In genomic region chr7:65496697-65497096, GRCh38 we compare ENCODE assay signal across 3 cellular contexts.
DNase-seq lines count a peak whose midpoint lies in the region; ATAC-seq, FAIRE-seq and TF ChIP-seq lines count a peak whose summit lies in the region.
"Not testable (repeated sequence)": the region's sequence is repeated elsewhere in the genome, so short reads cannot be mapped to it uniquely, and the experiment has no call there.

No MANE protein-coding gene starts in this region.

- not testable (repeated sequence) for H3K9me2 ChIP-seq in DOHH2 (replicated peaks; ENCODE audit: control insufficient read depth, low read length)

- H3K4me2 ChIP-seq in DOHH2 (ENCODE audit: low read length) = peak overlapping the region; percentile 11; the same call in 1 of the 2 replicates
- not testable (repeated sequence) for H3K4me2 ChIP-seq in K562 (ENCODE audit: insufficient read depth, low read length); HepG2 (ENCODE audit: low read depth, low read length)

- H2AFZ ChIP-seq in K562 (ENCODE audit: low read depth, low read length); HepG2 (ENCODE audit: low read length): not testable (repeated sequence)

- not testable (repeated sequence) for H3K27me3 ChIP-seq in DOHH2 (ENCODE audit: control insufficient read depth, low read length); K562 (ENCODE audit: control insufficient read depth in 2 of 2, insufficient read depth in 2 of 2, low read length in 2 of 2); HepG2 (ENCODE audit: control insufficient read depth in 1 of 2, insufficient read depth in 2 of 2, low read length in 2 of 2)

- TF ChIP-seq POLR2A in K562 (conservative IDR thresholded peaks at IDR 0.05); HepG2 (IDR thresholded peaks at IDR 0.05; ENCODE audit: insufficient read depth in 1 of 2, low read depth in 2 of 2, low read length in 2 of 2): not testable (repeated sequence)

- not testable (repeated sequence) for H3F3A ChIP-seq in DOHH2 (ENCODE audit: control insufficient read depth, insufficient read depth)

- H3K9me3 ChIP-seq in DOHH2 (ENCODE audit: control insufficient read depth, insufficient read depth, low read length); K562 (replicated peaks; ENCODE audit: control insufficient read depth, insufficient read depth, low read depth, low read length); HepG2 (ENCODE audit: low read length): not testable (repeated sequence)

- TF ChIP-seq RAD21 in K562 (CRISPR knock-in tag; conservative IDR thresholded peaks at IDR 0.05 in 1 of 2, IDR thresholded peaks at IDR 0.05 in 1 of 2); HepG2 (CRISPR knock-in tag; IDR thresholded peaks at IDR 0.05): not testable (repeated sequence)

- not testable (repeated sequence) for H3K27ac ChIP-seq in DOHH2 (ENCODE audit: low read depth, low read length); K562 (ENCODE audit: extremely low read depth, low read depth, low read length); HepG2 (ENCODE audit: extremely low read length, insufficient read depth, low read length)

- WGBS in K562 (ENCODE audit: insufficient coverage, low coverage, missing lambda C conversion rate) = 17% methylated on average over 2 of the region's 2 CpGs
- WGBS in HepG2 (ENCODE audit: low lambda C conversion rate) = 4% methylated on average over 2 of the region's 2 CpGs

- not testable (repeated sequence) for TF ChIP-seq CTCF in DOHH2 (IDR thresholded peaks at IDR 0.05; ENCODE audit: low read depth, low read length, poor library complexity, severe bottlenecking); K562 (IDR thresholded peaks at IDR 0.05 in 2 of 3, conservative IDR thresholded peaks at IDR 0.05 in 1 of 3; ENCODE audit: insufficient read depth in 2 of 3, low read depth in 1 of 3, low read length in 3 of 3); HepG2 (CRISPR knock-in tag; IDR thresholded peaks at IDR 0.05)

- peaks cover 51% of the 10 kb centered on the region for H3K36me3 ChIP-seq in DOHH2 (ENCODE audit: control insufficient read depth, low read length)
- not testable (repeated sequence) for H3K36me3 ChIP-seq in K562 (ENCODE audit: control insufficient read depth, insufficient read depth, low read length); HepG2 (replicated peaks in 1 of 2; ENCODE audit: control insufficient read depth in 1 of 2, insufficient read depth in 2 of 2, low read length in 2 of 2)

- BruUV-seq in K562 (replicated peaks; lab: Mats Ljungman, UMichigan); HepG2 (replicated peaks; lab: Mats Ljungman, UMichigan): not testable (repeated sequence)

- DNase-seq in K562 (ENCODE audit: extremely low read depth in 1 of 4, low spot score in 3 of 4); HepG2 (ENCODE audit: low spot score): not testable (repeated sequence)

- not testable (repeated sequence) for FAIRE-seq in K562 (lab: Jason Lieb, UNC); HepG2 (lab: Jason Lieb, UNC)

- CTCF ChIA-PET in K562 (lab: Yijun Ruan, JAX; ENCODE audit: low intra/inter-chr PET ratio); HepG2 (lab: Yijun Ruan, JAX; ENCODE audit: low intra/inter-chr PET ratio, low total read pairs): not testable (repeated sequence)

- not testable (repeated sequence) for H3K4me3 ChIP-seq in DOHH2 (ENCODE audit: low read length); K562; HepG2 (replicated peaks in 1 of 3; ENCODE audit: insufficient read depth in 1 of 3, low read depth in 2 of 3, low read length in 3 of 3)

- not testable (repeated sequence) for ATAC-seq in K562, HepG2

- H3K4me1 ChIP-seq in DOHH2 (ENCODE audit: control insufficient read depth, low read length) = peaks cover 39% of the 10 kb centered on the region
- not testable (repeated sequence) for H3K4me1 ChIP-seq in K562 (replicated peaks in 1 of 2; ENCODE audit: control insufficient read depth in 2 of 2, insufficient read depth in 2 of 2, low read length in 2 of 2); HepG2 (ENCODE audit: insufficient read depth, low read length)

- peaks cover 33% of the 10 kb centered on the region for H3K79me2 ChIP-seq in DOHH2 (ENCODE audit: control insufficient read depth, low read length)
- not testable (repeated sequence) for H3K79me2 ChIP-seq in K562 (ENCODE audit: control insufficient read depth, insufficient read depth, low read length); HepG2 (ENCODE audit: insufficient read depth, low read length)

- not testable (repeated sequence) for TF ChIP-seq EP300 in K562 (IDR thresholded peaks at IDR 0.05; ENCODE audit: low read length); HepG2 (IDR thresholded peaks at IDR 0.05; ENCODE audit: low read depth in 2 of 2, low read length in 2 of 2); HepG2 (CRISPR knock-in tag; IDR thresholded peaks at IDR 0.05; ENCODE audit: borderline replicate concordance)

- intact Hi-C loops in K562 (cut with micrococcal nuclease); HepG2 (cut with micrococcal nuclease; ENCODE audit: unreplicated experiment): not testable (repeated sequence)

- H3K9me1 ChIP-seq in K562 (ENCODE audit: control insufficient read depth, insufficient read depth, low read length) = not testable (repeated sequence)

- POLR2A ChIA-PET in K562 (lab: Yijun Ruan, JAX); HepG2 (lab: Yijun Ruan, JAX): not testable (repeated sequence)

- H3K9ac ChIP-seq in K562 (ENCODE audit: insufficient read depth in 1 of 2, low read depth in 2 of 2, low read length in 2 of 2); HepG2 (ENCODE audit: insufficient read depth, low read depth, low read length): not testable (repeated sequence)

- in situ Hi-C loops in K562 (cut with MboI); HepG2 (cut with HindIII; ENCODE audit: extremely low pct_ligation_motif_present, low pct_unique_long_range_greater_than_20kb): not testable (repeated sequence)

- H4K20me1 ChIP-seq in DOHH2 (ENCODE audit: control insufficient read depth, insufficient read depth, low read depth, low read length); K562 (replicated peaks; ENCODE audit: control insufficient read depth, insufficient read depth, low read length); HepG2 (ENCODE audit: insufficient read depth, low read length): not testable (repeated sequence)

TF ChIP-seq in K562, 482 proteins besides CTCF, POLR2A, EP300 and RAD21:
- peak; percentile 40; the same call in 1 of the 2 replicates for TF ChIP-seq CEBPB (tag; IDR thresholded peaks at IDR 0.05)
TF ChIP-seq in K562: peak in this region for 1; not testable (repeated sequence) for 481.

TF ChIP-seq in HepG2, 621 proteins besides CTCF, POLR2A, EP300 and RAD21 (continues in another document):
- not testable (repeated sequence) for TF ChIP-seq FOXP1, SOX13 (IDR thresholded peaks at IDR 0.05)
- peak; percentile 79 for TF ChIP-seq FOXP1 (CRISPR knock-in tag; IDR thresholded peaks at IDR 0.05)
- peak; percentile 62; the same call in 1 of the 2 replicates for TF ChIP-seq GATAD2A (CRISPR knock-in tag; IDR thresholded peaks at IDR 0.05)
- TF ChIP-seq CEBPB (IDR thresholded peaks at IDR 0.05; ENCODE audit: borderline replicate concordance, low read depth, low read length) = peak; percentile 75
- TF ChIP-seq ELF3 (CRISPR knock-in tag; IDR thresholded peaks at IDR 0.05) = peak; percentile 61; the same call in 1 of the 2 replicates
- peak; percentile 81; the same call in 1 of the 2 replicates for TF ChIP-seq SOX5 (CRISPR knock-in tag; IDR thresholded peaks at IDR 0.05; ENCODE audit: borderline replicate concordance)
- TF ChIP-seq HOMEZ (CRISPR knock-in tag; IDR thresholded peaks at IDR 0.05; ENCODE audit: low read depth) = peak; percentile 37; the same call in 1 of the 2 replicates
- TF ChIP-seq TFE3 (CRISPR knock-in tag; IDR thresholded peaks at IDR 0.05) = 0 out of 2 replicates have a peak, but pooled peaks have one; percentile 40
- TF ChIP-seq SOX13 (CRISPR knock-in tag; conservative IDR thresholded peaks at IDR 0.05 in 1 of 2, IDR thresholded peaks at IDR 0.05 in 1 of 2) = peak in 1 of 2 experiments; percentile 75; a peak in 1 of 4 replicates
- TF ChIP-seq CEBPG (CRISPR knock-in tag; IDR thresholded peaks at IDR 0.05) = peak; percentile 78
- 0 out of 2 replicates have a peak, but pooled peaks have one; percentile 15 for TF ChIP-seq MIER3 (CRISPR knock-in tag; IDR thresholded peaks at IDR 0.05; ENCODE audit: borderline replicate concordance)
